Comparison of ENCODE assay signal across 8 cellular contexts in genomic region chr14:24094839-24095195, GRCh38. TPM values are rescaled to one million over a fixed set of nuclear protein-coding genes. Genes with fewer than 3 reads are reported as not detected.
DNase-seq lines count a peak whose midpoint lies in the region; ATAC-seq and TF ChIP-seq lines count a peak whose summit lies in the region.

No MANE protein-coding gene starts in this region.

- TF ChIP-seq POLR2A in body of pancreas (IDR thresholded peaks at IDR 0.05), result no peak

- peaks cover 12% of the 10 kb centered on the region for H3K36me3 ChIP-seq in CD4-positive, alpha-beta memory T cell (ENCODE audit: insufficient read depth, low read length)
- H3K36me3 ChIP-seq in body of pancreas (replicated peaks in 1 of 2; ENCODE audit: insufficient read depth in 1 of 2, low read depth in 2 of 2) (no peaks in the 10 kb centered on the region), lung (ENCODE audit: control insufficient read depth in 2 of 2, insufficient read depth in 2 of 2, low read length in 2 of 2) (peaks cover 0 to 14% of the 10 kb centered on the region in 2 donors), upper lobe of right lung (peaks cover 21% of the 10 kb centered on the region)

- H3K27me3 ChIP-seq in CD4-positive, alpha-beta memory T cell (ENCODE audit: insufficient read depth, low read length), result no peaks in the 10 kb centered on the region
- H3K27me3 ChIP-seq in body of pancreas, result no peaks in the 10 kb centered on the region
- H3K27me3 ChIP-seq in lung (ENCODE audit: control insufficient read depth, insufficient read depth), result no peaks in the 10 kb centered on the region
- no peaks in the 10 kb centered on the region for H3K27me3 ChIP-seq in upper lobe of right lung

- peaks cover 5 to 24% of the 10 kb centered on the region in 2 donors for H3K36me3 Mint-ChIP-seq in CD4-positive, alpha-beta memory T cell

- 0 to 3% methylated on average over 6 to 13 of the region's 13 CpGs for WGBS in body of pancreas, 2 donors
- WGBS in lung, 2 donors, result 2 to 4% methylated on average over 13 of the region's 13 CpGs

- H3K4me1 Mint-ChIP-seq in CD4-positive, alpha-beta memory T cell, result peaks cover 21 to 47% (median 32%) of the 10 kb centered on the region in 4 donors

- H3K27ac ChIP-seq in CD4-positive, alpha-beta memory T cell (ENCODE audit: low read depth, low read length), result peak overlapping the region; percentile 84
- H3K27ac ChIP-seq in body of pancreas (peak overlapping the region; percentile 92 to 98 (median 96)), lung (ENCODE audit: low read depth in 1 of 2, low read length in 1 of 2) (peak overlapping the region; percentile 88 to 98), upper lobe of right lung (peak overlapping the region; percentile 97)

- H3K27me3 Mint-ChIP-seq in CD4-positive, alpha-beta memory T cell, result no peaks in the 10 kb centered on the region

- POLR2A ChIA-PET in CD4-positive, alpha-beta memory T cell (lab: Charles Lee; ENCODE audit: partially characterized antibody), result interaction anchor here (0.8 to 8.8 kb wide), 15 partner anchors 13 to 792 kb away, joined by 3 to 137 read pairs (median 8); partner anchors contain the start of genes CARMIL3, DCAF11, IRF9 and KHNYN

- ATAC-seq in body of pancreas, result no peak
- ATAC-seq in lung (ENCODE audit: insufficient read depth, low FRiP score), result no peak
- ATAC-seq in upper lobe of right lung, result no peak

- CTCF ChIA-PET in CD4-positive, alpha-beta memory T cell (lab: Charles Lee; ENCODE audit: partially characterized antibody), result interaction anchor here (1.0 to 12.2 kb wide), 8 partner anchors 11 to 464 kb away, joined by 4 to 475 read pairs (median 20); partner anchors contain the start of genes CARMIL3, DCAF11, IRF9 and NRL

- no peaks in the 10 kb centered on the region for H3K9me3 ChIP-seq in CD4-positive, alpha-beta memory T cell (ENCODE audit: control insufficient read depth in 1 of 2, low read length in 2 of 2)
- H3K9me3 ChIP-seq in body of pancreas (no peaks in the 10 kb centered on the region), lung (ENCODE audit: control insufficient read depth in 2 of 2, insufficient read depth in 1 of 2, low read length in 1 of 2) (no peaks in the 10 kb centered on the region), upper lobe of right lung (no peaks in the 10 kb centered on the region)

- H3K27ac Mint-ChIP-seq in CD4-positive, alpha-beta memory T cell, result peak overlapping the region; percentile 84 to 98 (median 97)

- peak overlapping the region; percentile 82 to 90 for H3K4me3 ChIP-seq in CD4-positive, alpha-beta memory T cell (ENCODE audit: low read length in 2 of 2)
- peak overlapping the region; percentile 75 for H3K4me3 ChIP-seq in Jurkat, Clone E6-1 (ENCODE audit: low read length)
- H3K4me3 ChIP-seq in body of pancreas (peak overlapping the region; percentile 39 to 44), lung (peak overlapping the region; percentile 71), upper lobe of right lung (peak overlapping the region; percentile 97)

- peaks cover 26% of the 10 kb centered on the region for H3K4me1 ChIP-seq in CD4-positive, alpha-beta memory T cell (ENCODE audit: insufficient read depth, low read length)
- H3K4me1 ChIP-seq in body of pancreas (peaks cover 71% of the 10 kb centered on the region), lung (ENCODE audit: control insufficient read depth in 2 of 2, insufficient read depth in 2 of 2, low read length in 2 of 2) (peaks cover 0 to 10% of the 10 kb centered on the region in 2 donors), upper lobe of right lung (peaks cover 20% of the 10 kb centered on the region)

- H3K4me3 Mint-ChIP-seq in CD4-positive, alpha-beta memory T cell, result peak overlapping the region; percentile 91 to 100 (median 98)

- H3K9me3 Mint-ChIP-seq in CD4-positive, alpha-beta memory T cell, result no peaks in the 10 kb centered on the region

- intact Hi-C loops in CD4-positive, alpha-beta memory T cell (cut with micrococcal nuclease), result loop anchor here (1.0 to 10.0 kb wide), 6 partner anchors 14 to 66 kb away; partner anchors contain the start of genes DCAF11, EMC9, IRF9 and NRL
- intact Hi-C loops in body of pancreas (cut with DNase I), result no loop called here
- intact Hi-C loops in upper lobe of right lung (cut with DNase I), result no loop called here

- DNase-seq in CD4-positive, alpha-beta memory T cell, result peak in 2 of 5 donors; percentile 10 to 16
- DNase-seq in Jurkat, Clone E6-1 (ENCODE audit: low read depth, low spot score), result no peak
- DNase-seq in body of pancreas (peak in 3 of 4 donors; percentile 38 to 39 (median 39)), lung (ENCODE audit: low spot score) (no peak), upper lobe of right lung (peak; percentile 70), GM20000 (ENCODE audit: low spot score) (no peak), NCI-H1048 (lab: John Stamatoyannopoulos, UW) (no peak), DMS153 (lab: John Stamatoyannopoulos, UW) (no peak)

- no peak for TF ChIP-seq CTCF in body of pancreas (IDR thresholded peaks at IDR 0.05)
- no peak for TF ChIP-seq CTCF in lung (IDR thresholded peaks at IDR 0.05; ENCODE audit: control extremely low read depth, extremely low read depth)
- TF ChIP-seq CTCF in upper lobe of right lung (IDR thresholded peaks at IDR 0.05), result no peak
- no peak for TF ChIP-seq CTCF in GM20000 (IDR thresholded peaks at IDR 0.05; ENCODE audit: extremely low read depth, missing control alignments)

RNA-seq across cellular contexts. Expression of gene PCK2, which starts 0.7 kb away (rescaled TPM):
- total RNA-seq in CD4-positive, alpha-beta memory T cell, result 10 to 100 TPM; 18.3 to 21.4 TPM
- 10 to 100 TPM; 11.0 to 15.5 TPM for polyA plus RNA-seq in CD4-positive, alpha-beta memory T cell
- polyA plus RNA-seq in Jurkat, Clone E6-1 (2012; ENCODE audit: insufficient read depth, insufficient read length), result 19.9 TPM
- total RNA-seq in body of pancreas, result 10 to 100 TPM; 20.4 to 29.8 TPM
- 10 to 100 TPM in 1 of 2 donors, 1 to 10 TPM in 1; 8.9 to 91.7 TPM for total RNA-seq in lung
- polyA plus RNA-seq in lung, result 10 to 100 TPM; 35.2 to 41.2 TPM
- 39.9 TPM for total RNA-seq in upper lobe of right lung

RNA-seq across cellular contexts. Expression of gene DCAF11, which starts 19.8 kb away (rescaled TPM):
- 10 to 100 TPM; 71.5 to 75.8 TPM for total RNA-seq in CD4-positive, alpha-beta memory T cell
- 10 to 100 TPM; 75.1 to 93.4 TPM for polyA plus RNA-seq in CD4-positive, alpha-beta memory T cell
- 81.8 TPM for polyA plus RNA-seq in Jurkat, Clone E6-1 (2012; ENCODE audit: insufficient read depth, insufficient read length)
- total RNA-seq in body of pancreas (100 to 1,000 TPM in 1 of 2 donors, 10 to 100 TPM in 1; 77.1 to 128 TPM), lung (100 to 1,000 TPM in 1 of 2 donors, 10 to 100 TPM in 1; 68.9 to 153 TPM), upper lobe of right lung (57.8 TPM)
- 10 to 100 TPM; 26.4 to 59.4 TPM for polyA plus RNA-seq in lung

RNA-seq across cellular contexts. Expression of gene NRL, which starts 19.9 kb away (rescaled TPM):
- total RNA-seq in CD4-positive, alpha-beta memory T cell, result 1 to 10 TPM; 2.9 to 4.5 TPM
- 1 to 10 TPM; 1.4 to 1.6 TPM for polyA plus RNA-seq in CD4-positive, alpha-beta memory T cell
- polyA plus RNA-seq in Jurkat, Clone E6-1 (2012; ENCODE audit: insufficient read depth, insufficient read length), result 3.0 TPM
- total RNA-seq in body of pancreas (1 to 10 TPM; 2.1 to 2.6 TPM), lung (1 to 10 TPM; 3.6 to 5.4 TPM), upper lobe of right lung (2.8 TPM)
- 1 to 10 TPM; 2.7 TPM for polyA plus RNA-seq in lung

RNA-seq across cellular contexts. Expression of gene CPNE6, which starts 23.5 kb away (rescaled TPM):
- not detected for total RNA-seq in CD4-positive, alpha-beta memory T cell
- under 1 TPM in 1 of 2 donors, not detected in 1; 0.04 TPM for polyA plus RNA-seq in CD4-positive, alpha-beta memory T cell
- not detected for polyA plus RNA-seq in Jurkat, Clone E6-1 (2012; ENCODE audit: insufficient read depth, insufficient read length)
- total RNA-seq in body of pancreas (not detected), lung (not detected), upper lobe of right lung (not detected)
- polyA plus RNA-seq in lung, result not detected

RNA-seq across cellular contexts. Expression of gene FITM1, which starts 35.6 kb away (rescaled TPM):
- total RNA-seq in CD4-positive, alpha-beta memory T cell, result 1 to 10 TPM; 3.2 to 4.2 TPM
- under 1 TPM; 0.69 to 0.81 TPM for polyA plus RNA-seq in CD4-positive, alpha-beta memory T cell
- polyA plus RNA-seq in Jurkat, Clone E6-1 (2012; ENCODE audit: insufficient read depth, insufficient read length), result not detected
- total RNA-seq in body of pancreas, result 10 to 100 TPM in 1 of 2 donors, 1 to 10 TPM in 1; 6.3 to 12.2 TPM
- total RNA-seq in lung, result under 1 TPM; 0.48 to 0.83 TPM
- 1 to 10 TPM in 1 of 2 donors, under 1 TPM in 1; 0.93 to 1.4 TPM for polyA plus RNA-seq in lung
- total RNA-seq in upper lobe of right lung, result 1.1 TPM

Comparison
In these comparisons a context has a peak if more than half of its experiments do, and no peak if none do; other contexts are left out.
1. DNase-seq: peak in body of pancreas (3 of 4) and upper lobe of right lung (single experiment); none in Jurkat, Clone E6-1 (single experiment), lung (single experiment), GM20000 (single experiment), NCI-H1048 (single experiment) and DMS153 (single experiment).
2. H3K4me3 ChIP-seq: peak in every context shown above with its lines; median percentile 97 in upper lobe of right lung; 86 in CD4-positive, alpha-beta memory T cell; 75 in Jurkat, Clone E6-1; 71 in lung; 42 in body of pancreas.
3. Peak in every context shown above with its lines, with median percentiles within 50 percentile points of each other: H3K27ac ChIP-seq.